In genomic region chr2:216371756-216372702, GRCh38 we compare ENCODE assay signal across 8 cellular contexts. TPM values are rescaled to one million over a fixed set of nuclear protein-coding genes. Genes with fewer than 3 reads are reported as not detected.
A peak's percentile ranks its signal among the peaks of the same experiment; 100 is the strongest.
DNase-seq lines count a peak whose midpoint lies in the region; ATAC-seq and TF ChIP-seq lines count a peak whose summit lies in the region.

A gene with protein sequence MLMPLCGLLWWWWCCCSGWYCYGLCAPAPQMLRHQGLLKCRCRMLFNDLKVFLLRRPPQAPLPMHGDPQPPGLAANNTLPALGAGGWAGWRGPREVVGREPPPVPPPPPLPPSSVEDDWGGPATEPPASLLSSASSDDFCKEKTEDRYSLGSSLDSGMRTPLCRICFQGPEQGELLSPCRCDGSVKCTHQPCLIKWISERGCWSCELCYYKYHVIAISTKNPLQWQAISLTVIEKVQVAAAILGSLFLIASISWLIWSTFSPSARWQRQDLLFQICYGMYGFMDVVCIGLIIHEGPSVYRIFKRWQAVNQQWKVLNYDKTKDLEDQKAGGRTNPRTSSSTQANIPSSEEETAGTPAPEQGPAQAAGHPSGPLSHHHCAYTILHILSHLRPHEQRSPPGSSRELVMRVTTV (minus strand): TSS chr2:216372483. CDS start chr2:216370260, 2,223 bp downstream.

- H3K9me3 ChIP-seq in breast epithelium (no peaks in the 10 kb centered on the region), iPS-15b (ENCODE audit: control insufficient read depth, insufficient read depth, low read length) (no peaks in the 10 kb centered on the region)

- peak within 1 kb of the TSS in 2 of 3 donors; percentile 33 to 53 for H3K4me3 ChIP-seq in breast epithelium
- H3K4me3 ChIP-seq in iPS-15b (ENCODE audit: low read depth, low read length): peak within 1 kb of the TSS; percentile 69
- peak within 1 kb of the TSS; percentile 66 for H3K4me3 ChIP-seq in skeletal muscle cell (ENCODE audit: low read depth, low read length)

- H3K27me3 ChIP-seq in breast epithelium: peaks cover 8 to 57% of the 10 kb centered on the region in 2 donors
- peaks cover 52% of the 10 kb centered on the region for H3K27me3 ChIP-seq in iPS-15b (ENCODE audit: control insufficient read depth, insufficient read depth, low read length)

- no peak for TF ChIP-seq POLR2A in breast epithelium (IDR thresholded peaks at IDR 0.05)

- DNase-seq in ELF-1 (ENCODE audit: low read depth, low spot score) (peak; percentile 88), NCI-H146 (lab: John Stamatoyannopoulos, UW) (peak; percentile 78), breast epithelium (ENCODE audit: low spot score in 2 of 2) (peak; percentile 32 to 66), skeletal muscle cell (ENCODE audit: low read depth) (peak; percentile 67)
- DNase-seq in activated CD4-positive, CD25-positive, alpha-beta regulatory T cell (lab: John Stamatoyannopoulos, UW): peak; percentile 35 to 50 (median 42)

- H3K27ac ChIP-seq in breast epithelium: no peak within 1 kb of the TSS

- H3K36me3 ChIP-seq in breast epithelium: no peaks in the 10 kb centered on the region
- no peaks in the 10 kb centered on the region for H3K36me3 ChIP-seq in iPS-15b (ENCODE audit: control insufficient read depth, insufficient read depth, low read length)

- no peak for TF ChIP-seq CTCF in breast epithelium (IDR thresholded peaks at IDR 0.05)

- H3K4me1 ChIP-seq in breast epithelium (peaks cover 0 to 7% of the 10 kb centered on the region in 2 donors), iPS-15b (ENCODE audit: control insufficient read depth, insufficient read depth, low read length) (peaks cover 4% of the 10 kb centered on the region)

- ATAC-seq in GM19397 (IDR thresholded peaks at IDR 0.05; ENCODE audit: unreplicated experiment) (no peak), GM21723 (IDR thresholded peaks at IDR 0.05; ENCODE audit: unreplicated experiment) (no peak)

- intact Hi-C loops in breast epithelium (cut with DNase I; ENCODE audit: low total_unique reads): no loop called here

- H3K9ac ChIP-seq in iPS-15b (ENCODE audit: low read depth, low read length): no peak within 1 kb of the TSS

RNA-seq across cellular contexts. Expression of the gene that starts here (rescaled TPM):
- total RNA-seq in breast epithelium: not detected

Comparison
In these comparisons a context has a peak if more than half of its experiments do, and no peak if none do; other contexts are left out.
1. Peak in DNase-seq and H3K4me3 ChIP-seq in breast epithelium; RNA of the gene not detected or under 1 TPM.